In the genomic region with DNA sequence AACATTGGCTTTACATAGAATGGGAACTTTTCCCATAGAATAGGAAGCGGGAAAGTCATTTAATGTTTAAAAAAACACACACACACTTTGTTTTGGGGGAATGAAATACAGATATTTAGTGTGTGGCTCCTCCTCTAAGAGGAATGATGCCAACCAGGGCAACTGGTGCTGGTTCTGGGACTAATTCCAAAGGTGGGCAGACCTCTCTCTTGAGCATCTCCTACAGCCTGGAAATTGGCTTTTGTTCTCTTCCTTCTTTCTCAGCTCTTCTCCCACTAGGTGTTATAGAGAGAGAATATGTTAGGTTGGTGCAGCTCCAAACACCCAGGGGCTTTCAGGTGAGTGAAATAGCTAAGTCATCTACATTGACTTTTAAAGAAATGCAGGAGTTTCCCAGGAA, we compare ENCODE assay signal across 27 cellular contexts.
"Had no signal": no experiment of that assay in that cellular context is flagged by ENCODE, and none has a peak within 500 bp of the region (broad histone marks: within the 10 kb centered on the region; RNA-seq: fewer than 3 reads in every experiment).

No MANE protein-coding gene starts in this region.

- H3K36me3 ChIP-seq: ascending aorta, breast epithelium, cardiac muscle cell, colonic mucosa had no signal

- H3K9me3 ChIP-seq: ascending aorta, breast epithelium, colonic mucosa had no signal

- H3K27ac ChIP-seq: ascending aorta, breast epithelium, cardiac muscle cell, colonic mucosa, epithelial cell of prostate had no signal

- H3K4me3 ChIP-seq: ascending aorta, breast epithelium, cardiac muscle cell, colonic mucosa had no signal

- H3K4me1 ChIP-seq: ascending aorta, breast epithelium, colonic mucosa had no signal

- DNase-seq: activated CD4-positive, alpha-beta memory T cell treated with anti-CD3 and anti-CD28 coated beads for 36 hours; activated CD4-positive, alpha-beta T cell treated with anti-CD3 and anti-CD28 coated beads for 36 hours; activated CD4-positive, alpha-beta T cell treated with anti-CD3 and anti-CD28 coated beads, Interleukin-2, amount 10 ng/mL, durations not matched to agents 24 days and 14 days; activated CD4-positive, CD25-positive, alpha-beta regulatory T cell; activated CD4-positive, CD25-positive, alpha-beta regulatory T cell treated with anti-CD3 and anti-CD28 coated beads, Interleukin-2, amount 50 U/mL, for 72 hours; activated CD8-positive, alpha-beta memory T cell treated with anti-CD3 and anti-CD28 coated beads, Interleukin-2, amount 10 ng/mL, durations not matched to agents 7 days and 5 days; activated CD8-positive, alpha-beta memory T cell treated with anti-CD3 and anti-CD28 coated beads, Interleukin-2, amount 50 U/mL, for 4 hours; activated CD8-positive, alpha-beta T cell treated with anti-CD3 and anti-CD28 coated beads, Interleukin-2, amount 10 ng/mL, durations not matched to agents 7 days and 5 days; activated gamma-delta T cell; activated naive CD4-positive, alpha-beta T cell; activated naive CD4-positive, alpha-beta T cell treated with anti-CD3 and anti-CD28 coated beads, Interleukin-2, amount 10 ng/mL, durations not matched to agents 7 days and 5 days; activated naive CD8-positive, alpha-beta T cell treated with anti-CD3 and anti-CD28 coated beads, Interleukin-2, amount 10 ng/mL, durations not matched to agents 7 days and 5 days; activated T-cell treated with anti-CD3 and anti-CD28 coated beads, Interleukin-2, amount 50 U/mL, for 1 hour; activated T-cell treated with anti-CD3 and anti-CD28 coated beads, Interleukin-2, amount 50 U/mL, for 72 hours; central memory CD4-positive, alpha-beta T cell; colonic mucosa; effector CD8-positive, alpha-beta T cell; foreskin fibroblast; head of caudate nucleus; hippocampal formation; T-helper 17 cell; T1000 had no signal

- ATAC-seq: activated CD4-positive, alpha-beta T cell treated with anti-CD3 and anti-CD28 coated beads for 36 hours; activated CD8-positive, alpha-beta memory T cell treated with anti-CD3 and anti-CD28 coated beads, Interleukin-2, amount 10 ng/mL, durations not matched to agents 7 days and 5 days; activated CD8-positive, alpha-beta T cell treated with anti-CD3 and anti-CD28 coated beads, Interleukin-2, amount 10 ng/mL, durations not matched to agents 7 days and 5 days; activated naive CD4-positive, alpha-beta T cell treated with anti-CD3 and anti-CD28 coated beads, Interleukin-2, amount 50 U/mL, for 72 hours; activated T-cell treated with anti-CD3 and anti-CD28 coated beads, Interleukin-2, amount 50 U/mL, for 72 hours; T-helper 17 cell had no signal

- H3K27me3 ChIP-seq: ascending aorta, breast epithelium, colonic mucosa had no signal
